Comparison of ENCODE assay signal across 10 cellular contexts in the genomic region with DNA sequence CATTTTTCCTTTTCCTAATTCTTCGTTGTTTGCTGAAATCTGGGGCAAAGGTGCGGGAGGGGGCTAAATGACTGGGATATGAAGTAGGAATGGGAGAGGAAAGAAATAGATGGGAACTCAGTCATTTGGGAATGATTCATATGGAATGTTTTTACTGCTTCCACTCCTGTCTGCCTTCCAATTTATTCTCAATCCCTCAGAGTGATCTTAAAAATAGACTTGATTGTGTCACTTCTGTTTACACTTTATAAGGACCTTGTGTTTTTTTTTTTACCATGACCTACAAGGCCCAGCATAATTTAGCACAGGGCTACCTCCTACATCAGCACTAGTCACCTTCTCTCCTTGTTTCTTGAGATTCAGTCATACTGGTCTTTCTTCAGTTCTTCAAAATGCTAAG.
A peak's percentile ranks its signal among the peaks of the same experiment; 100 is the strongest.
DNase-seq lines count a peak whose midpoint lies in the region; ATAC-seq, FAIRE-seq and TF ChIP-seq lines count a peak whose summit lies in the region.
"Had no signal": no experiment of that assay in that cellular context is flagged by ENCODE, and none has a peak within 500 bp of the region (broad histone marks: within the 10 kb centered on the region; RNA-seq: fewer than 3 reads in every experiment).

No MANE protein-coding gene starts in this region.

- intact Hi-C loops in endothelial cell of umbilical vein (cut with micrococcal nuclease): loop anchor here (1.0 to 10.0 kb wide), 4 partner anchors 35 to 423 kb away; a partner anchor contains a TSS
- intact Hi-C loops in activated naive CD4-positive, alpha-beta T cell treated with anti-CD3 and anti-CD28 coated beads for 36 hours (cut with micrococcal nuclease): no loop called here

- peak; percentile 38 for FAIRE-seq in endothelial cell of umbilical vein (lab: Jason Lieb, UNC)

- no TSS peak for BruUV-seq in endothelial cell of umbilical vein (replicated peaks; lab: Mats Ljungman, UMichigan)

- H3K79me2 ChIP-seq in endothelial cell of umbilical vein (ENCODE audit: control insufficient read depth, insufficient read depth, low read length): peaks cover 8% of the 10 kb centered on the region

- H3K4me1 ChIP-seq in endothelial cell of umbilical vein (ENCODE audit: control insufficient read depth, extremely low read depth, insufficient read depth, low read length): peaks cover 26% of the 10 kb centered on the region

- H3K27me3 ChIP-seq in endothelial cell of umbilical vein (ENCODE audit: control insufficient read depth in 2 of 2, insufficient read depth in 2 of 2, low read length in 2 of 2): no peaks in the 10 kb centered on the region

- no peak overlapping the region for H3K9ac ChIP-seq in endothelial cell of umbilical vein (replicated peaks; ENCODE audit: extremely low read depth, insufficient read depth, low read length)

- dilution Hi-C loops in endothelial cell of umbilical vein (cut with MboI; ENCODE audit: extremely low pct_ligation_motif_present, low sequenced_read_pairs): no loop called here

- no peaks in the 10 kb centered on the region for H4K20me1 ChIP-seq in endothelial cell of umbilical vein (replicated peaks; ENCODE audit: control insufficient read depth, extremely low read depth, insufficient read depth, low read length)

- DNase-seq in AG10803 (ENCODE audit: low read depth) (peak; percentile 70), LHCN-M2 (ENCODE audit: low read depth) (peak; percentile 81), endothelial cell of umbilical vein (ENCODE audit: low read depth, low spot score) (peak; percentile 84), naive B cell (no peak), NCI-H774 (lab: John Stamatoyannopoulos, UW) (no peak), NCI-H345 (lab: John Stamatoyannopoulos, UW) (no peak)
- no peak for DNase-seq in activated naive CD4-positive, alpha-beta T cell treated with anti-CD3 and anti-CD28 coated beads for 36 hours
- DNase-seq: activated CD4-positive, alpha-beta T cell treated with anti-CD3 and anti-CD28 coated beads, Interleukin-2, amount 50 U/mL, for 48 hours had no signal

- peaks cover 25 to 27% of the 10 kb centered on the region in 2 donors for H3K36me3 Mint-ChIP-seq in naive B cell
- H3K36me3 Mint-ChIP-seq in activated naive CD4-positive, alpha-beta T cell treated with anti-CD3 and anti-CD28 coated beads for 36 hours (ENCODE audit: low read depth): peaks cover 12% of the 10 kb centered on the region

- H3K9me3 ChIP-seq in endothelial cell of umbilical vein (replicated peaks; ENCODE audit: control insufficient read depth, insufficient read depth, low read length): no peaks in the 10 kb centered on the region

- peak overlapping the region; percentile 44 for H3K4me2 ChIP-seq in endothelial cell of umbilical vein (ENCODE audit: insufficient read depth, low read length)

- no peaks in the 10 kb centered on the region for H3K9me3 Mint-ChIP-seq in naive B cell
- H3K9me3 Mint-ChIP-seq in activated naive CD4-positive, alpha-beta T cell treated with anti-CD3 and anti-CD28 coated beads for 36 hours: no peaks in the 10 kb centered on the region

- H3K4me1 Mint-ChIP-seq in naive B cell: peaks cover 0 to 21% (median 0%) of the 10 kb centered on the region in 3 donors
- peaks cover 2% of the 10 kb centered on the region for H3K4me1 Mint-ChIP-seq in activated naive CD4-positive, alpha-beta T cell treated with anti-CD3 and anti-CD28 coated beads for 36 hours (ENCODE audit: low read depth)

- CTCF ChIA-PET in endothelial cell of umbilical vein (lab: Charles Lee): interaction anchor here (0.8 to 1.6 kb wide), 6 partner anchors 22 to 428 kb away, joined by 3 to 6 read pairs (median 3); no protein-coding TSS in a partner anchor
- CTCF ChIA-PET in activated naive CD4-positive, alpha-beta T cell treated with anti-CD3 and anti-CD28 coated beads for 36 hours (lab: Charles Lee): no interaction called here

- POLR2A ChIA-PET in endothelial cell of umbilical vein (lab: Charles Lee): interaction anchor here (0.7 kb wide), 1 partner anchor 164 kb away, joined by 4 read pairs; no protein-coding TSS in a partner anchor

- H3K4me3 ChIP-seq in AG10803 (ENCODE audit: low read length) (no peak overlapping the region), endothelial cell of umbilical vein (replicated peaks in 1 of 3; ENCODE audit: insufficient read depth in 1 of 3, low read depth in 1 of 3, low read length in 3 of 3) (no peak overlapping the region)
- H3K4me3 ChIP-seq: lung had no signal

- H3K27ac Mint-ChIP-seq in naive B cell: peak overlapping the region in 5 of 6 donors; percentile 12 to 89 (median 67)
- H3K27ac Mint-ChIP-seq in activated naive CD4-positive, alpha-beta T cell treated with anti-CD3 and anti-CD28 coated beads for 36 hours: no peak overlapping the region

- ATAC-seq in naive B cell (ENCODE audit: low read depth in 2 of 2): no peak
- ATAC-seq in GM19035 (IDR thresholded peaks at IDR 0.05; ENCODE audit: unreplicated experiment): no peak

- no peak for TF ChIP-seq CTCF in AG10803 (conservative IDR thresholded peaks at IDR 0.05; ENCODE audit: low read length)
- no peak for TF ChIP-seq CTCF in endothelial cell of umbilical vein (IDR thresholded peaks at IDR 0.05; ENCODE audit: extremely low read depth in 1 of 2, insufficient read depth in 1 of 2, low read depth in 1 of 2, low read length in 2 of 2)

- H3K36me3 ChIP-seq in endothelial cell of umbilical vein (ENCODE audit: control insufficient read depth in 2 of 2, extremely low read depth in 1 of 2, insufficient read depth in 2 of 2, low read length in 2 of 2): peaks cover 0 to 2% of the 10 kb centered on the region in 2 experiments

- H3K4me3 Mint-ChIP-seq in naive B cell: no peak overlapping the region
- no peak overlapping the region for H3K4me3 Mint-ChIP-seq in activated naive CD4-positive, alpha-beta T cell treated with anti-CD3 and anti-CD28 coated beads for 36 hours

- no peaks in the 10 kb centered on the region for H3K9me1 ChIP-seq in endothelial cell of umbilical vein (replicated peaks; ENCODE audit: control insufficient read depth, extremely low read depth, insufficient read depth, low read length)

- peak overlapping the region; percentile 58 for H3K27ac ChIP-seq in endothelial cell of umbilical vein (ENCODE audit: insufficient read depth, low read depth, low read length)

- no peak for TF ChIP-seq POLR2A in endothelial cell of umbilical vein (IDR thresholded peaks at IDR 0.05; ENCODE audit: low read depth, low read length)

- no peak overlapping the region for H2AFZ ChIP-seq in endothelial cell of umbilical vein (ENCODE audit: low read depth, low read length)

- no peaks in the 10 kb centered on the region for H3K27me3 Mint-ChIP-seq in naive B cell
- H3K27me3 Mint-ChIP-seq in activated naive CD4-positive, alpha-beta T cell treated with anti-CD3 and anti-CD28 coated beads for 36 hours (ENCODE audit: low read depth): no peaks in the 10 kb centered on the region

TF ChIP-seq in endothelial cell of umbilical vein, 7 proteins besides CTCF, POLR2A, EP300 and RAD21:
- TF ChIP-seq, protein P1, sequence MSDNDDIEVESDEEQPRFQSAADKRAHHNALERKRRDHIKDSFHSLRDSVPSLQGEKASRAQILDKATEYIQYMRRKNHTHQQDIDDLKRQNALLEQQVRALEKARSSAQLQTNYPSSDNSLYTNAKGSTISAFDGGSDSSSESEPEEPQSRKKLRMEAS (IDR thresholded peaks at IDR 0.05; ENCODE audit: insufficient read depth, insufficient read length): no peak
- TF ChIP-seq POLR2AphosphoS5 (IDR thresholded peaks at IDR 0.05; ENCODE audit: insufficient read depth, low read depth, low read length): peak; percentile 52
- peak; percentile 37 for TF ChIP-seq JUN (IDR thresholded peaks at IDR 0.05; ENCODE audit: borderline replicate concordance, insufficient read depth, insufficient read length, low read depth)
- TF ChIP-seq MYC (IDR thresholded peaks at IDR 0.05; ENCODE audit: low read depth, low read length): no peak
- TF ChIP-seq EZH2 (IDR thresholded peaks at IDR 0.05; ENCODE audit: borderline replicate concordance, low read depth, low read length, severe bottlenecking): no peak
- no peak for TF ChIP-seq GATA2 (IDR thresholded peaks at IDR 0.05; ENCODE audit: insufficient read depth, insufficient read length, low read depth, low read length)
- TF ChIP-seq FOS (IDR thresholded peaks at IDR 0.05; ENCODE audit: borderline replicate concordance, insufficient read depth, low read length): peak; percentile 33

Comparison
In these comparisons a context has a peak if more than half of its experiments do, and no peak if none do; other contexts are left out.
1. DNase-seq: peak in AG10803 (single experiment), LHCN-M2 (single experiment) and endothelial cell of umbilical vein (single experiment); none in naive B cell (single experiment), NCI-H774 (single experiment), activated naive CD4-positive, alpha-beta T cell treated with anti-CD3 and anti-CD28 coated beads for 36 hours (single experiment) and NCI-H345 (single experiment).